ENCODE assay signal across 8 cellular contexts in genomic region chr7:76549025-76549854, GRCh38. TPM values are rescaled to one million over a fixed set of nuclear protein-coding genes. Genes with fewer than 3 reads are reported as not detected.
A peak's percentile ranks its signal among the peaks of the same experiment; 100 is the strongest.
DNase-seq lines count a peak whose midpoint lies in the region; ATAC-seq and TF ChIP-seq lines count a peak whose summit lies in the region.
"Not testable (repeated sequence)": the region's sequence is repeated elsewhere in the genome, so short reads cannot be mapped to it uniquely, and the experiment has no call there.

No MANE protein-coding gene starts in this region.

- TF ChIP-seq POLR2A in esophagus muscularis mucosa (IDR thresholded peaks at IDR 0.05; ENCODE audit: low read depth) = peak; percentile 9

- not testable (repeated sequence) for BruUV-seq in PC-9 (replicated peaks; lab: Mats Ljungman, UMichigan)

- whole genome bisulfite sequencing in esophagus muscularis mucosa = 0% methylated on average over 24 of the region's 71 CpGs

- H3K9me2 ChIP-seq in PC-9 (ENCODE audit: insufficient read depth) = not testable (repeated sequence)

- not testable (repeated sequence) for H3F3A ChIP-seq in PC-9 (ENCODE audit: insufficient read depth, low read depth)

- not testable (repeated sequence) for H3K9me3 ChIP-seq in PC-9 (ENCODE audit: insufficient read depth, low read depth); esophagus muscularis mucosa; muscle layer of duodenum (ENCODE audit: control insufficient read depth in 1 of 2, low read length in 2 of 2)

- peak; percentile 100 for ATAC-seq in GM21723 (IDR thresholded peaks at IDR 0.05; ENCODE audit: unreplicated experiment)
- ATAC-seq in activated T-cell treated with anti-CD3 and anti-CD28 coated beads, Interleukin-2, amount 50 U/mL, for 4 hours = peak; percentile 97 to 99

- intact Hi-C loops in PC-9 (cut with micrococcal nuclease; ENCODE audit: unreplicated experiment); esophagus muscularis mucosa (cut with DNase I): not testable (repeated sequence)

- H3K27ac ChIP-seq in PC-9 (peak overlapping the region; percentile 70), esophagus muscularis mucosa (replicated peaks in 1 of 4) (peak overlapping the region; percentile 87 to 98 (median 94))
- not testable (repeated sequence) for H3K27ac ChIP-seq in muscle layer of duodenum (ENCODE audit: low read length)

- H3K4me1 Mint-ChIP-seq in activated T-cell treated with anti-CD3 and anti-CD28 coated beads, Interleukin-2, amount 50 U/mL, for 4 hours (ENCODE audit: low read depth) = peaks cover 26% of the 10 kb centered on the region

- not testable (repeated sequence) for H3K36me3 ChIP-seq in PC-9 (ENCODE audit: low read depth); esophagus muscularis mucosa; muscle layer of duodenum (ENCODE audit: control insufficient read depth in 1 of 2, insufficient read depth in 2 of 2, low read length in 2 of 2)

- H3K79me2 ChIP-seq in PC-9 (ENCODE audit: low read depth) = peaks cover 30% of the 10 kb centered on the region

- peak overlapping the region; percentile 68 for H3K4me3 ChIP-seq in Jurkat, Clone E6-1 (ENCODE audit: low read length)
- H3K4me3 ChIP-seq in PC-9 (peak overlapping the region; percentile 63), esophagus muscularis mucosa (peak overlapping the region; percentile 70 to 93 (median 80)), muscle layer of duodenum (ENCODE audit: low read depth in 1 of 2, low read length in 2 of 2) (peak overlapping the region; percentile 34 to 74)

- not testable (repeated sequence) for H3K9me3 Mint-ChIP-seq in activated T-cell treated with anti-CD3 and anti-CD28 coated beads, Interleukin-2, amount 50 U/mL, for 4 hours

- peak overlapping the region; percentile 90 for H3K4me2 ChIP-seq in PC-9

- peak overlapping the region; percentile 94 for H3K4me3 Mint-ChIP-seq in activated T-cell treated with anti-CD3 and anti-CD28 coated beads, Interleukin-2, amount 50 U/mL, for 4 hours

- peak; percentile 78 for DNase-seq in DMS53 treated with DMSO at 0.1 percent for 48 hours (lab: John Stamatoyannopoulos, UW; ENCODE audit: unreplicated experiment)
- peak; percentile 93 for DNase-seq in Jurkat, Clone E6-1 (ENCODE audit: low read depth, low spot score)
- peak; percentile 52 to 83 for DNase-seq in PC-9
- peak; percentile 78 for DNase-seq in activated T-cell treated with anti-CD3 and anti-CD28 coated beads, Interleukin-2, amount 50 U/mL, for 4 hours
- DNase-seq in esophagus muscularis mucosa (ENCODE audit: extremely low spot score) = peak; percentile 95
- peak; percentile 62 to 68 for DNase-seq in stimulated activated CD8-positive, alpha-beta memory T cell treated with anti-CD3 and anti-CD28 coated beads, Interleukin-7, amount 100 ng/mL, for 1 hour (ENCODE audit: low read depth in 2 of 2)

- CTCF ChIA-PET in PC-9 (lab: Charles Lee) = not testable (repeated sequence)

- TF ChIP-seq CTCF in PC-9 (conservative IDR thresholded peaks at IDR 0.05) = not testable (repeated sequence)
- TF ChIP-seq CTCF in esophagus muscularis mucosa (IDR thresholded peaks at IDR 0.05) = peak in 1 of 3 experiments; percentile 24

- H3K4me1 ChIP-seq in PC-9 (replicated peaks; ENCODE audit: insufficient read depth); muscle layer of duodenum (ENCODE audit: control insufficient read depth in 1 of 2, insufficient read depth in 2 of 2, low read length in 2 of 2): not testable (repeated sequence)
- H3K4me1 ChIP-seq in esophagus muscularis mucosa = peaks cover 0 to 13% (median 10%) of the 10 kb centered on the region in 4 donors

- not testable (repeated sequence) for TF ChIP-seq EP300 in esophagus muscularis mucosa (IDR thresholded peaks at IDR 0.05)

- H3K27me3 ChIP-seq in PC-9 (ENCODE audit: insufficient read depth, low read depth); esophagus muscularis mucosa; muscle layer of duodenum (ENCODE audit: low read depth, low read length): not testable (repeated sequence)

- not testable (repeated sequence) for H3K27me3 Mint-ChIP-seq in activated T-cell treated with anti-CD3 and anti-CD28 coated beads, Interleukin-2, amount 50 U/mL, for 4 hours (ENCODE audit: low read depth)

- peak overlapping the region; percentile 74 for H2AFZ ChIP-seq in PC-9

- H3K36me3 Mint-ChIP-seq in activated T-cell treated with anti-CD3 and anti-CD28 coated beads, Interleukin-2, amount 50 U/mL, for 4 hours (ENCODE audit: insufficient read depth) = not testable (repeated sequence)

- POLR2A ChIA-PET in PC-9 (lab: Charles Lee; ENCODE audit: unreplicated experiment) = not testable (repeated sequence)

- H4K20me1 ChIP-seq in PC-9 (ENCODE audit: insufficient read depth) = not testable (repeated sequence)

RNA-seq across cellular contexts. Expression of gene SPDYE16, which starts 6.1 kb away (rescaled TPM):
- not detected for polyA plus RNA-seq in Jurkat, Clone E6-1 (2012; ENCODE audit: insufficient read depth, insufficient read length)
- not detected in 2 replicates for total RNA-seq in PC-9 (2021)
- under 1 TPM in 1 of 3 donors, not detected in 2; 0.24 TPM for total RNA-seq in activated T-cell treated with anti-CD3 and anti-CD28 coated beads, Interleukin-2, amount 50 U/mL, for 4 hours
- total RNA-seq in esophagus muscularis mucosa = under 1 TPM in 1 of 4 donors, not detected in 3; 0.19 TPM

RNA-seq across cellular contexts. Expression of gene UPK3B, which starts 38.9 kb away (rescaled TPM):
- polyA plus RNA-seq in Jurkat, Clone E6-1 (2012; ENCODE audit: insufficient read depth, insufficient read length) = not detected
- total RNA-seq in PC-9 (2021) = 16.8 and 19.2 TPM in 2 replicates
- 1 to 10 TPM in 1 of 3 donors, under 1 TPM in 2; 0.37 to 1.0 (median 0.40) TPM for total RNA-seq in activated T-cell treated with anti-CD3 and anti-CD28 coated beads, Interleukin-2, amount 50 U/mL, for 4 hours
- under 1 TPM in 2 of 4 donors, not detected in 2; 0.75 to 0.84 TPM for total RNA-seq in esophagus muscularis mucosa
